In genomic region chr19:38402967-38403674, GRCh38 we compare ENCODE assay signal across 8 cellular contexts. TPM values are rescaled to one million over a fixed set of nuclear protein-coding genes. Genes with fewer than 3 reads are reported as not detected.
A peak's percentile ranks its signal among the peaks of the same experiment; 100 is the strongest.
DNase-seq lines count a peak whose midpoint lies in the region; ATAC-seq, FAIRE-seq and TF ChIP-seq lines count a peak whose summit lies in the region.

FAM98C (plus strand) TSS chr19:38403093; CDS start chr19:38403154, 61 bp downstream.

- H2BK15ac ChIP-seq in H1 (ENCODE audit: low read length), result no peak within 1 kb of the TSS

- H2BK120ac ChIP-seq in H1 (replicated peaks; ENCODE audit: low read depth, low read length), result no peak within 1 kb of the TSS

- CTCF ChIA-PET in H1 (lab: Charles Lee; ENCODE audit: partially characterized antibody), result interaction anchor here (0.6 to 4.2 kb wide), 42 partner anchors 10 to 574 kb away, joined by 3 to 35 read pairs (median 4); partner anchors contain the start of genes MAP4K1 and RASGRP4

- no peak within 1 kb of the TSS for H3K27ac ChIP-seq in H1 (ENCODE audit: low read depth, low read length)

- peak within 1 kb of the TSS; percentile 74 for H4K8ac ChIP-seq in H1 (ENCODE audit: extremely low read depth, insufficient read depth, low read length)

- no peak within 1 kb of the TSS for H2BK20ac ChIP-seq in H1 (ENCODE audit: low read length)

- DNase-seq in COR-L47 (lab: John Stamatoyannopoulos, UW), result peak; percentile 95
- DNase-seq in HT1080 (ENCODE audit: low read depth), result peak; percentile 94
- peak; percentile 96 for DNase-seq in NOMO-1 (lab: John Stamatoyannopoulos, UW; ENCODE audit: unreplicated experiment in 2 of 2)
- peak; percentile 94 to 95 for DNase-seq in activated CD8-positive, alpha-beta memory T cell treated with anti-CD3 and anti-CD28 coated beads for 4 hours (ENCODE audit: low read depth in 2 of 2)
- DNase-seq in H1 (ENCODE audit: low read depth in 1 of 2, low spot score in 2 of 2), result peak; percentile 94 to 99
- DNase-seq in mesenteric fat pad (ENCODE audit: low spot score), result peak; percentile 100
- DNase-seq in stimulated activated CD8-positive, alpha-beta memory T cell treated with anti-CD3 and anti-CD28 coated beads, Interleukin-15, amount 100 ng/mL, for 24 hours (ENCODE audit: low read depth), result peak; percentile 93

- peak within 1 kb of the TSS; percentile 52 for H4K91ac ChIP-seq in H1 (replicated peaks; ENCODE audit: insufficient read length, low read length)

- peak within 1 kb of the TSS; percentile 34 to 67 (median 49) for H3K4me3 ChIP-seq in H1 (ENCODE audit: extremely low read depth in 1 of 4, insufficient read depth in 2 of 4, low read depth in 3 of 4, low read length in 4 of 4)

- TF ChIP-seq POLR2A in H1 (IDR thresholded peaks at IDR 0.05; ENCODE audit: control extremely low read depth in 1 of 2, low read depth in 2 of 2, low read length in 2 of 2), result 0 out of 3 replicates have a peak, but pooled peaks of 1 of the 2 experiments have one; percentile 40

- no peak within 1 kb of the TSS for H2BK12ac ChIP-seq in H1 (ENCODE audit: low read depth, low read length)

- no peak for TF ChIP-seq EP300 in H1 (IDR thresholded peaks at IDR 0.05; ENCODE audit: borderline replicate concordance in 1 of 2, low read depth in 2 of 2, low read length in 2 of 2)

- H3K79me1 ChIP-seq in H1 (ENCODE audit: low read depth, low read length), result no peaks in the 10 kb centered on the region

- H3K23me2 ChIP-seq in H1 (ENCODE audit: low read depth, low read length), result peaks cover 5% of the 10 kb centered on the region; the same call in 1 of the 2 replicates

- peak within 1 kb of the TSS; percentile 78 for H3K18ac ChIP-seq in H1 (ENCODE audit: extremely low read depth, low read length)

- no peak within 1 kb of the TSS for H3K56ac ChIP-seq in H1 (replicated peaks; ENCODE audit: insufficient read length, low read depth, low read length)

- H2BK5ac ChIP-seq in H1 (ENCODE audit: low read depth, low read length), result no peak within 1 kb of the TSS; the same call in 1 of the 2 replicates

- H2AK5ac ChIP-seq in H1 (ENCODE audit: low read depth, low read length), result no peak within 1 kb of the TSS

- POLR2A ChIA-PET in H1 (lab: Charles Lee; ENCODE audit: partially characterized antibody), result interaction anchor here (0.8 to 6.1 kb wide), 15 partner anchors 14 to 528 kb away, joined by 3 to 38 read pairs (median 4); partner anchors contain the start of genes GGN, MRPS12, SARS2 and SPRED3

- no peaks in the 10 kb centered on the region; a peak in 2 of 7 replicates for H3K4me1 ChIP-seq in H1 (replicated peaks in 1 of 4; ENCODE audit: control insufficient read depth in 3 of 4, insufficient read depth in 4 of 4, low read length in 3 of 4)

- no peaks in the 10 kb centered on the region for H3K79me2 ChIP-seq in H1 (ENCODE audit: control insufficient read depth in 1 of 2, insufficient read depth in 2 of 2, low read length in 2 of 2)

- no peak within 1 kb of the TSS for H3K23ac ChIP-seq in H1 (ENCODE audit: insufficient read length)

- H3K9me3 ChIP-seq in H1 (ENCODE audit: insufficient read depth in 2 of 2, low read depth in 1 of 2, low read length in 1 of 2), result no peaks in the 10 kb centered on the region

- no peak for FAIRE-seq in H1 (lab: Jason Lieb, UNC)

- H3K27me3 ChIP-seq in H1 (replicated peaks in 1 of 4; ENCODE audit: control insufficient read depth in 3 of 4, extremely low read depth in 1 of 4, insufficient read depth in 3 of 4, low read length in 3 of 4), result peaks cover 2 to 38% (median 33%) of the 10 kb centered on the region in 4 experiments

- H3K4me2 ChIP-seq in H1 (ENCODE audit: insufficient read depth in 1 of 2, low read depth in 2 of 2, low read length in 2 of 2), result peak within 1 kb of the TSS; percentile 46 to 90; a peak in 3 of 4 replicates

- 3% methylated on average over 59 of the region's 82 CpGs; no CpG with 5 or more reads in 1 of the 2 experiments for WGBS in H1 (ENCODE audit: extremely low coverage in 1 of 2, insufficient coverage in 1 of 2, insufficient read length in 1 of 2, insufficient replicate concordance in 2 of 2, low coverage in 1 of 2, low lambda C conversion rate in 2 of 2, missing lambda C conversion rate in 1 of 2), 2 experiments

- TF ChIP-seq CTCF in H1 (IDR thresholded peaks at IDR 0.05; ENCODE audit: control extremely low read depth in 1 of 3, insufficient read depth in 1 of 3, low read depth in 1 of 3, low read length in 3 of 3), result peak; percentile 88 to 95 (median 91)

- no peaks in the 10 kb centered on the region for H4K20me1 ChIP-seq in H1 (replicated peaks in 1 of 2; ENCODE audit: control insufficient read depth in 1 of 2, insufficient read depth in 2 of 2, low read length in 2 of 2)

- H2AFZ ChIP-seq in H1 (ENCODE audit: low read length), result peak within 1 kb of the TSS; percentile 40; the same call in 1 of the 2 replicates

- H4K5ac ChIP-seq in H1 (ENCODE audit: insufficient read length, low read depth, low read length), result peak within 1 kb of the TSS; percentile 44

- TF ChIP-seq RAD21 in H1 (IDR thresholded peaks at IDR 0.05 in 1 of 2, conservative IDR thresholded peaks at IDR 0.05 in 1 of 2; ENCODE audit: low read depth in 2 of 2, low read length in 2 of 2), result peak; percentile 94 to 95

- peak; percentile 82 for ATAC-seq in GM21360 (IDR thresholded peaks at IDR 0.05; ENCODE audit: unreplicated experiment)

- no peak within 1 kb of the TSS for H3K4ac ChIP-seq in H1 (replicated peaks; ENCODE audit: insufficient read length, low read depth, low read length)

- H3K36me3 ChIP-seq in H1 (ENCODE audit: control insufficient read depth in 2 of 4, insufficient read depth in 4 of 4, low read length in 3 of 4), result no peaks in the 10 kb centered on the region

- no peak within 1 kb of the TSS for H3K14ac ChIP-seq in H1 (ENCODE audit: insufficient read length)

- peak within 1 kb of the TSS in 3 of 4 experiments; percentile 38; a peak in 4 of 7 replicates for H3K9ac ChIP-seq in H1 (replicated peaks in 1 of 4; ENCODE audit: extremely low read depth in 1 of 4, low read depth in 3 of 4, low read length in 3 of 4)

TF ChIP-seq in H1, 55 proteins besides CTCF, POLR2A, EP300 and RAD21 (continues in another document):
- TF ChIP-seq EGR1 (IDR thresholded peaks at IDR 0.05; ENCODE audit: borderline replicate concordance, low read depth, low read length) (peak; percentile 86), TEAD4 (IDR thresholded peaks at IDR 0.05; ENCODE audit: low read depth, low read length) (no peak), SRF (IDR thresholded peaks at IDR 0.05; ENCODE audit: low read depth, low read length) (no peak), PHF8 (conservative IDR thresholded peaks at IDR 0.05; ENCODE audit: low read depth, low read length) (no peak), CHD2 (IDR thresholded peaks at IDR 0.05; ENCODE audit: low read length) (peak; percentile 81), CBX8 (IDR thresholded peaks at IDR 0.05; ENCODE audit: borderline replicate concordance, low read depth, low read length) (no peak), MAX (IDR thresholded peaks at IDR 0.05) (peak; percentile 69), ASH2L (IDR thresholded peaks at IDR 0.05; ENCODE audit: low read length) (peak; percentile 44), USF2 (IDR thresholded peaks at IDR 0.05; ENCODE audit: low read length) (no peak), ZNF274 (IDR thresholded peaks at IDR 0.05; ENCODE audit: borderline replicate concordance, extremely low read depth, low read length) (no peak), TAF1 (IDR thresholded peaks at IDR 0.05; ENCODE audit: low read depth, low read length) (no peak), MAFK (IDR thresholded peaks at IDR 0.05; ENCODE audit: low read depth, low read length) (no peak), E2F6 (IDR thresholded peaks at IDR 0.05) (peak; percentile 77), TCF12 (IDR thresholded peaks at IDR 0.05; ENCODE audit: low read depth, low read length) (no peak), BACH1 (IDR thresholded peaks at IDR 0.05; ENCODE audit: low read length) (no peak)

RNA-seq across cellular contexts. Expression of gene FAM98C, which starts in this region (rescaled TPM):
- total RNA-seq in HT1080 (2014; rRNA removed; shearing (Covaris generic)), result 14.3 and 16.2 TPM in 2 replicates
- 12.5 and 13.3 TPM in 2 replicates for polyA plus RNA-seq in HT1080 (2015; cell fraction: cytosol; rRNA removed)
- polyA plus RNA-seq in HT1080 (2015; cell fraction: nucleus; rRNA removed), result 21.4 and 25.6 TPM in 2 replicates
- 4.6 and 6.1 TPM in 2 replicates for total RNA-seq in H1 (2021; fragmentation: NEBNext Ultra II Directional; extraction: Animal tissue kit (Norgen Biotek cat#: 25700))
- 9.4 and 12.3 TPM in 2 replicates for polyA plus RNA-seq in H1 (2011; rRNA removed)
- 12.2 TPM for polyA plus RNA-seq in H1 (2011; cell fraction: cytosol; rRNA removed)
- 24.9 TPM for polyA plus RNA-seq in H1 (2011; cell fraction: nucleus; rRNA removed)
- polyA plus RNA-seq in H1 (2012, experiment 1 of 2), result 5.2 to 9.0 TPM (median 6.8 TPM) in 4 replicates
- polyA plus RNA-seq in H1 (2012, experiment 2 of 2), result 20.7 TPM
- 3.9 TPM for polyA plus RNA-seq in H1 (2013, experiment 1 of 2)
- 4.0 TPM for polyA plus RNA-seq in H1 (2013, experiment 2 of 2)
- 1.7 TPM in 2 replicates for polyA minus RNA-seq in H1 (2011; rRNA and poly(A)+ RNA removed)
- 3.9 TPM for polyA minus RNA-seq in H1 (2011; cell fraction: cytosol; rRNA and poly(A)+ RNA removed)
- polyA minus RNA-seq in H1 (2011; cell fraction: nucleus; rRNA and poly(A)+ RNA removed), result 6.6 TPM
- 11.8 TPM for total RNA-seq in mesenteric fat pad
